ENCODE assay signal across 10 cellular contexts in the genomic region with DNA sequence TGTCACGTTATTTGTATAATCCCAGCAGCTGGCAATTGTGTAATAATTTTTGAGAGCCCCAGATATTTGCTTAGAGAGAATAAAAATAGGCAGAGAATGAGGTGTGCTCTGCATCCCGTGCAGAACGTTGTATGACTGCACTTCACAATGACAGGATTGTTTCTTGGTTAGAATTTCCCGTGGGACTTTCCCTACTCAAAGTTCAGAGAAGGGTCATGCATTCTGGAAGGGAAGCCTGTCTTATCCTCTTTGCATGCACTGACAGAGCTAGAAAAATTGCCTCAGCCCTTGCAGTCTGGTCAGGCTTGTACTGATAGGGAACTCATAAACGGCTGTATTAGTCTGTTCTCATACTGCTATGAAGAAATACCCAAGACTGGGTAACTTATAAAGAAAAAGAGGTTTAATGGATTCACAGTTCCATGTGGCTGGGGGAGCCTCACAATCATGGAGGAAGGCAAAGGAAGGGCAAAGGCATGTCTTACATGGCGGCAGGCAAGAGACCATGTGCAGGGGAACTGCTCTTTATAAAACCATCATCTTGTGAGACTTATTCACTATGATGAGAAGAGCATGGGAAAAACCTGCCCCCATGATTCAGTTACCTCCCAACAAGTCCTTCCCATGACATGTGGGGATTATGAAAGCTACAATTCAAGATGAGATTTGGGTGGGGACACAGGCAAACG. TPM values are rescaled to one million over a fixed set of nuclear protein-coding genes. Genes with fewer than 3 reads are reported as not detected.
DNase-seq lines count a peak whose midpoint lies in the region; ATAC-seq and TF ChIP-seq lines count a peak whose summit lies in the region.
"Had no signal": no experiment of that assay in that cellular context is flagged by ENCODE, and none has a peak within 500 bp of the region (broad histone marks: within the 10 kb centered on the region; RNA-seq: fewer than 3 reads in every experiment).

No MANE protein-coding gene starts in this region.

- TF ChIP-seq CTCF in liver (IDR thresholded peaks at IDR 0.05; ENCODE audit: low read depth, low read length, missing input control) (no peak), smooth muscle cell (IDR thresholded peaks at IDR 0.05; ENCODE audit: borderline replicate concordance, insufficient read depth, poor library complexity, severe bottlenecking) (no peak)

- no peaks in the 10 kb centered on the region for H3K79me2 ChIP-seq in smooth muscle cell (ENCODE audit: low read depth)
- H3K79me2 ChIP-seq: parathyroid adenoma had no signal

- H3K27me3 ChIP-seq in liver (ENCODE audit: control insufficient read depth in 4 of 4, insufficient read depth in 4 of 4, low read length in 3 of 4) (no peaks in the 10 kb centered on the region), smooth muscle cell (ENCODE audit: low read depth) (no peaks in the 10 kb centered on the region)

- H3K27ac ChIP-seq in liver (ENCODE audit: low read depth in 1 of 2, low read length in 2 of 2) (no peak overlapping the region), smooth muscle cell (ENCODE audit: low read depth) (no peak overlapping the region)
- H3K27ac ChIP-seq: parathyroid adenoma had no signal

- ATAC-seq in GM18868 (IDR thresholded peaks at IDR 0.05; ENCODE audit: unreplicated experiment) (peak; percentile 90), HG02840 (IDR thresholded peaks at IDR 0.05; ENCODE audit: low FRiP score, unreplicated experiment) (peak; percentile 86)

- H3K4me1 ChIP-seq in liver (ENCODE audit: control insufficient read depth in 4 of 4, insufficient read depth in 4 of 4, low read length in 3 of 4) (no peaks in the 10 kb centered on the region), smooth muscle cell (ENCODE audit: low read depth) (no peaks in the 10 kb centered on the region)
- H3K4me1 ChIP-seq: parathyroid adenoma had no signal

- no peak overlapping the region for H3K4me2 ChIP-seq in smooth muscle cell

- H3K4me3 ChIP-seq in liver (ENCODE audit: low read depth in 1 of 3, low read length in 3 of 3) (no peak overlapping the region), smooth muscle cell (no peak overlapping the region)

- TF ChIP-seq RAD21 in liver (IDR thresholded peaks at IDR 0.05): no peak

- H3K9me3 ChIP-seq in liver (ENCODE audit: control insufficient read depth in 4 of 4, low read length in 3 of 4): no peaks in the 10 kb centered on the region
- no peaks in the 10 kb centered on the region for H3K9me3 ChIP-seq in smooth muscle cell (replicated peaks; ENCODE audit: low read depth)

- no peaks in the 10 kb centered on the region for H3K36me3 ChIP-seq in liver (ENCODE audit: control insufficient read depth in 4 of 4, insufficient read depth in 3 of 4, low read depth in 1 of 4, low read length in 3 of 4)
- no peaks in the 10 kb centered on the region for H3K36me3 ChIP-seq in smooth muscle cell (ENCODE audit: low read depth)

- H3K9ac ChIP-seq in liver (ENCODE audit: low read depth in 1 of 2, low read length in 2 of 2) (no peak overlapping the region), smooth muscle cell (ENCODE audit: low read depth) (no peak overlapping the region)
- H3K9ac ChIP-seq: parathyroid adenoma had no signal

- no peak overlapping the region for H2AFZ ChIP-seq in smooth muscle cell (ENCODE audit: low read depth)
- H2AFZ ChIP-seq: parathyroid adenoma had no signal

- no peaks in the 10 kb centered on the region for H4K20me1 ChIP-seq in smooth muscle cell (ENCODE audit: low read depth)

- H3F3A ChIP-seq in smooth muscle cell (ENCODE audit: low read depth): no peaks in the 10 kb centered on the region

- DNase-seq in NCI-H345 (lab: John Stamatoyannopoulos, UW) (peak; percentile 83), HK-2 (ENCODE audit: unreplicated experiment) (no peak), smooth muscle cell (lab: John Stamatoyannopoulos, UW; ENCODE audit: unreplicated experiment) (no peak)
- DNase-seq in stimulated activated naive CD4-positive, alpha-beta T cell (lab: John Stamatoyannopoulos, UW): no peak
- DNase-seq in activated T-cell treated with anti-CD3 and anti-CD28 coated beads, Interleukin-2, amount 50 U/mL, for 1 hour: no peak
- DNase-seq: activated naive CD8-positive, alpha-beta T cell treated with anti-CD3 and anti-CD28 coated beads, Interleukin-2, amount 10 ng/mL, durations not matched to agents 7 days and 5 days had no signal

- WGBS in liver: 53% methylated on average over 7 of the region's 7 CpGs
- 72% methylated on average over 7 of the region's 7 CpGs for WGBS in smooth muscle cell (ENCODE audit: low lambda C conversion rate)

TF ChIP-seq in liver, 16 proteins besides CTCF, POLR2A, EP300 and RAD21:
- TF ChIP-seq RXRA (IDR thresholded peaks at IDR 0.05): peak; percentile 22 to 28
- no peak for TF ChIP-seq TAF1 (conservative IDR thresholded peaks at IDR 0.05)

RNA-seq across cellular contexts. Expression of a gene that starts 16.5 kb away (rescaled TPM):
- under 1 TPM; 0.08 to 0.09 TPM for total RNA-seq in liver
- under 1 TPM in 1 of 2 donors, not detected in 1; 0.16 TPM for polyA plus RNA-seq in liver
- total RNA-seq in smooth muscle cell: not detected in 2 replicates
- not detected in 2 replicates for polyA plus RNA-seq in smooth muscle cell
